In genomic region chr17:29618272-29619065, GRCh38 we compare ENCODE assay signal across 8 cellular contexts. TPM values are rescaled to one million over a fixed set of nuclear protein-coding genes. Genes with fewer than 3 reads are reported as not detected.
DNase-seq lines count a peak whose midpoint lies in the region; ATAC-seq and TF ChIP-seq lines count a peak whose summit lies in the region.

No MANE protein-coding gene starts in this region.

- DNase-seq in CMK (ENCODE audit: low read depth) (peak; percentile 47), cortex of kidney (lab: John Stamatoyannopoulos, UW) (no peak), endothelial cell (ENCODE audit: low spot score) (no peak), NCI-H1436 (lab: John Stamatoyannopoulos, UW) (no peak)
- DNase-seq in effector memory CD8-positive, alpha-beta T cell: no peak

- H3K4me3 ChIP-seq in KMS-11 (IDR thresholded peaks at IDR 0.05; ENCODE audit: insufficient read depth, low read depth, low read length) (no peak overlapping the region), neutrophil (ENCODE audit: low read depth in 1 of 2, low read length in 1 of 2) (peak overlapping the region; percentile 67)

- no peak overlapping the region for H3K27ac ChIP-seq in KMS-11
- H3K27ac ChIP-seq in neutrophil: peak overlapping the region; percentile 50

- H4K20me1 ChIP-seq in KMS-11 (ENCODE audit: insufficient read depth): no peaks in the 10 kb centered on the region

- H3K4me1 Mint-ChIP-seq in effector memory CD8-positive, alpha-beta T cell (ENCODE audit: low read depth in 2 of 2): peaks cover 46 to 51% of the 10 kb centered on the region in 2 donors
- H3K4me1 Mint-ChIP-seq in endothelial cell (ENCODE audit: unreplicated experiment): peaks cover 22% of the 10 kb centered on the region

- H2AFZ ChIP-seq in KMS-11 (ENCODE audit: low read depth): peak overlapping the region; percentile 75; the same call in 1 of the 2 replicates

- H3K9me3 Mint-ChIP-seq in effector memory CD8-positive, alpha-beta T cell: no peaks in the 10 kb centered on the region
- no peaks in the 10 kb centered on the region for H3K9me3 Mint-ChIP-seq in endothelial cell (ENCODE audit: unreplicated experiment)

- H3K4me1 ChIP-seq in KMS-11 (ENCODE audit: low read depth, poor library complexity, severe bottlenecking): peaks cover 40% of the 10 kb centered on the region
- H3K4me1 ChIP-seq in neutrophil (ENCODE audit: control insufficient read depth in 1 of 2, insufficient read depth in 1 of 2, low read depth in 1 of 2, low read length in 1 of 2): peaks cover 61 to 63% of the 10 kb centered on the region in 2 experiments

- H3K79me2 ChIP-seq in KMS-11 (ENCODE audit: insufficient read depth, low read depth): no peaks in the 10 kb centered on the region

- peak overlapping the region; percentile 60 to 88 for H3K27ac Mint-ChIP-seq in effector memory CD8-positive, alpha-beta T cell
- H3K27ac Mint-ChIP-seq in endothelial cell (ENCODE audit: unreplicated experiment): no peak overlapping the region

- H3K9me3 ChIP-seq in neutrophil: no peaks in the 10 kb centered on the region

- no peak; the same call in 1 of the 2 replicates for TF ChIP-seq CTCF in KMS-11 (conservative IDR thresholded peaks at IDR 0.05; ENCODE audit: low read depth, low read length)
- no peak for TF ChIP-seq CTCF in neutrophil (IDR thresholded peaks at IDR 0.05)
- no peak for TF ChIP-seq CTCF in endothelial cell (IDR thresholded peaks at IDR 0.05; ENCODE audit: unreplicated experiment)

- no peaks in the 10 kb centered on the region for H3K27me3 Mint-ChIP-seq in effector memory CD8-positive, alpha-beta T cell
- peaks cover 34% of the 10 kb centered on the region for H3K27me3 Mint-ChIP-seq in endothelial cell (ENCODE audit: unreplicated experiment)

- no peak for ATAC-seq in effector memory CD8-positive, alpha-beta T cell (replicated peaks)
- no peak for ATAC-seq in HG03095 (IDR thresholded peaks at IDR 0.05; ENCODE audit: unreplicated experiment)

- no peak overlapping the region; the same call in 1 of the 2 replicates for H3K9ac ChIP-seq in KMS-11

- H3K4me3 Mint-ChIP-seq in effector memory CD8-positive, alpha-beta T cell: peak overlapping the region; percentile 89 to 92
- no peak overlapping the region for H3K4me3 Mint-ChIP-seq in endothelial cell (ENCODE audit: unreplicated experiment)

- H3K36me3 ChIP-seq in KMS-11 (ENCODE audit: insufficient read depth): no peaks in the 10 kb centered on the region
- no peaks in the 10 kb centered on the region for H3K36me3 ChIP-seq in neutrophil

- peaks cover 6% of the 10 kb centered on the region for H3K36me3 Mint-ChIP-seq in effector memory CD8-positive, alpha-beta T cell (ENCODE audit: insufficient read depth)
- H3K36me3 Mint-ChIP-seq in endothelial cell (ENCODE audit: low read depth, unreplicated experiment): no peaks in the 10 kb centered on the region

- H3K27me3 ChIP-seq in KMS-11 (ENCODE audit: insufficient read depth, low read depth): peaks cover 13% of the 10 kb centered on the region; the same call in 1 of the 2 replicates
- H3K27me3 ChIP-seq in neutrophil: peaks cover 100% of the 10 kb centered on the region

- H3K4me2 ChIP-seq in KMS-11: peak overlapping the region; percentile 79; the same call in 1 of the 2 replicates

RNA-seq across cellular contexts. Expression of gene CORO6, which starts 4.2 kb away (rescaled TPM):
- total RNA-seq in endothelial cell (ENCODE audit: unreplicated experiment): 13.0 TPM

RNA-seq across cellular contexts. Expression of gene ANKRD13B, which starts 25.5 kb away (rescaled TPM):
- 7.6 TPM for total RNA-seq in endothelial cell (ENCODE audit: unreplicated experiment)

RNA-seq across cellular contexts. Expression of gene GIT1, which starts 29.0 kb away (rescaled TPM):
- 116 TPM for total RNA-seq in endothelial cell (ENCODE audit: unreplicated experiment)

RNA-seq across cellular contexts. Expression of gene TP53I13, which starts 50.0 kb away (rescaled TPM):
- total RNA-seq in endothelial cell (ENCODE audit: unreplicated experiment): 15.7 TPM

RNA-seq across cellular contexts. Expression of gene ABHD15, which starts 51.6 kb away (rescaled TPM):
- total RNA-seq in endothelial cell (ENCODE audit: unreplicated experiment): 1.7 TPM
